Comparison of ENCODE assay signal across 23 cellular contexts in genomic region chr15:61997786-61998185, GRCh38.
A peak's percentile ranks its signal among the peaks of the same experiment; 100 is the strongest.
DNase-seq lines count a peak whose midpoint lies in the region; ATAC-seq lines count a peak whose summit lies in the region.
"Had no signal": no experiment of that assay in that cellular context is flagged by ENCODE, and none has a peak within 500 bp of the region (broad histone marks: within the 10 kb centered on the region; RNA-seq: fewer than 3 reads in every experiment).

No MANE protein-coding gene starts in this region.

- H3K4me3 Mint-ChIP-seq in activated naive CD4-positive, alpha-beta T cell treated with anti-CD3 and anti-CD28 coated beads, Interleukin-2, amount 10 ng/mL, durations not matched to agents 7 days and 5 days, result no peak overlapping the region
- H3K4me3 Mint-ChIP-seq in activated naive CD4-positive, alpha-beta T cell treated with anti-CD3 and anti-CD28 coated beads for 36 hours, result no peak overlapping the region
- no peak overlapping the region for H3K4me3 Mint-ChIP-seq in T-helper 17 cell
- H3K4me3 Mint-ChIP-seq in naive B cell, result no peak overlapping the region
- H3K4me3 Mint-ChIP-seq: CD4-positive, CD25-positive, alpha-beta regulatory T cell had no signal

- H3K27ac Mint-ChIP-seq in activated naive CD4-positive, alpha-beta T cell treated with anti-CD3 and anti-CD28 coated beads, Interleukin-2, amount 10 ng/mL, durations not matched to agents 7 days and 5 days, result peak overlapping the region; percentile 21
- no peak overlapping the region for H3K27ac Mint-ChIP-seq in activated naive CD4-positive, alpha-beta T cell treated with anti-CD3 and anti-CD28 coated beads for 36 hours
- H3K27ac Mint-ChIP-seq in T-helper 17 cell, result peak overlapping the region; percentile 0
- H3K27ac Mint-ChIP-seq in naive B cell, result peak overlapping the region in 4 of 6 donors; percentile 0 to 29 (median 17)

- CTCF ChIA-PET in activated naive CD4-positive, alpha-beta T cell treated with anti-CD3 and anti-CD28 coated beads, Interleukin-2, amount 10 ng/mL, durations not matched to agents 7 days and 5 days (lab: Charles Lee), result no interaction called here
- CTCF ChIA-PET in activated naive CD4-positive, alpha-beta T cell treated with anti-CD3 and anti-CD28 coated beads for 36 hours (lab: Charles Lee), result interaction anchor here (0.6 kb wide), 1 partner anchor 51 kb away, joined by 3 read pairs; no protein-coding TSS in a partner anchor

- ATAC-seq in T-helper 17 cell, result no peak
- no peak for ATAC-seq in naive B cell (ENCODE audit: low read depth in 2 of 2)
- no peak for ATAC-seq in HG02642 (IDR thresholded peaks at IDR 0.05; ENCODE audit: poor library complexity, unreplicated experiment)
- no peak for ATAC-seq in HG02885 (IDR thresholded peaks at IDR 0.05; ENCODE audit: poor library complexity, unreplicated experiment)
- ATAC-seq: GM12878, HCT116 had no signal

- no peaks in the 10 kb centered on the region for H3K9me3 ChIP-seq in T-helper 17 cell (ENCODE audit: control insufficient read depth, low read length, poor library complexity, severe bottlenecking)
- H3K9me3 ChIP-seq: BE2C, Peyer's patch had no signal

- no peaks in the 10 kb centered on the region for H3K27me3 Mint-ChIP-seq in activated naive CD4-positive, alpha-beta T cell treated with anti-CD3 and anti-CD28 coated beads, Interleukin-2, amount 10 ng/mL, durations not matched to agents 7 days and 5 days
- H3K27me3 Mint-ChIP-seq in activated naive CD4-positive, alpha-beta T cell treated with anti-CD3 and anti-CD28 coated beads for 36 hours (ENCODE audit: low read depth), result no peaks in the 10 kb centered on the region
- H3K27me3 Mint-ChIP-seq in T-helper 17 cell (no peaks in the 10 kb centered on the region), naive B cell (no peaks in the 10 kb centered on the region)
- H3K27me3 Mint-ChIP-seq: CD4-positive, CD25-positive, alpha-beta regulatory T cell had no signal

- H3K36me3 Mint-ChIP-seq in activated naive CD4-positive, alpha-beta T cell treated with anti-CD3 and anti-CD28 coated beads, Interleukin-2, amount 10 ng/mL, durations not matched to agents 7 days and 5 days, result peaks cover 39% of the 10 kb centered on the region
- peaks cover 40% of the 10 kb centered on the region for H3K36me3 Mint-ChIP-seq in activated naive CD4-positive, alpha-beta T cell treated with anti-CD3 and anti-CD28 coated beads for 36 hours (ENCODE audit: low read depth)
- H3K36me3 Mint-ChIP-seq in T-helper 17 cell (ENCODE audit: low read depth), result peaks cover 11% of the 10 kb centered on the region
- H3K36me3 Mint-ChIP-seq in naive B cell, result peaks cover 0 to 5% of the 10 kb centered on the region in 2 donors

- intact Hi-C loops in activated naive CD4-positive, alpha-beta T cell treated with anti-CD3 and anti-CD28 coated beads for 36 hours (cut with micrococcal nuclease), result no loop called here

- no peaks in the 10 kb centered on the region for H3K9me3 Mint-ChIP-seq in activated naive CD4-positive, alpha-beta T cell treated with anti-CD3 and anti-CD28 coated beads, Interleukin-2, amount 10 ng/mL, durations not matched to agents 7 days and 5 days
- H3K9me3 Mint-ChIP-seq in activated naive CD4-positive, alpha-beta T cell treated with anti-CD3 and anti-CD28 coated beads for 36 hours, result no peaks in the 10 kb centered on the region
- H3K9me3 Mint-ChIP-seq in naive B cell, result no peaks in the 10 kb centered on the region

- no peaks in the 10 kb centered on the region for H3K4me1 Mint-ChIP-seq in activated naive CD4-positive, alpha-beta T cell treated with anti-CD3 and anti-CD28 coated beads, Interleukin-2, amount 10 ng/mL, durations not matched to agents 7 days and 5 days
- H3K4me1 Mint-ChIP-seq in activated naive CD4-positive, alpha-beta T cell treated with anti-CD3 and anti-CD28 coated beads for 36 hours (ENCODE audit: low read depth), result no peaks in the 10 kb centered on the region
- H3K4me1 Mint-ChIP-seq in T-helper 17 cell (peaks cover 15% of the 10 kb centered on the region), naive B cell (peaks cover 0 to 12% (median 3%) of the 10 kb centered on the region in 3 donors)

- no peak for DNase-seq in activated naive CD4-positive, alpha-beta T cell treated with anti-CD3 and anti-CD28 coated beads, Interleukin-2, amount 10 ng/mL, durations not matched to agents 7 days and 5 days
- DNase-seq in activated naive CD4-positive, alpha-beta T cell treated with anti-CD3 and anti-CD28 coated beads for 36 hours, result no peak
- DNase-seq in T-helper 17 cell (no peak), fibroblast of gingiva (ENCODE audit: low read depth) (peak; percentile 60), naive B cell (no peak), NCI-H187 treated with DMSO at 0.1 percent for 48 hours (lab: John Stamatoyannopoulos, UW) (no peak)
- DNase-seq: BE2C; CD4-positive, CD25-positive, alpha-beta regulatory T cell; DMS153; GF-D8; GOT3; Kasumi-1; MM.1S; NCI-H1092; NCI-H2081 treated with DMSO at 0.1 percent for 48 hours; NCI-H510A; NCI-H748 treated with DMSO at 0.1 percent for 48 hours; NK-92 treated with Interleukin-12 subunit alpha and Interleukin-12 subunit beta, amount 100 ng/mL, for 24 hours; Peyer's patch had no signal
